Comparison of ENCODE assay signal across 1 cellular context in the genomic region with DNA sequence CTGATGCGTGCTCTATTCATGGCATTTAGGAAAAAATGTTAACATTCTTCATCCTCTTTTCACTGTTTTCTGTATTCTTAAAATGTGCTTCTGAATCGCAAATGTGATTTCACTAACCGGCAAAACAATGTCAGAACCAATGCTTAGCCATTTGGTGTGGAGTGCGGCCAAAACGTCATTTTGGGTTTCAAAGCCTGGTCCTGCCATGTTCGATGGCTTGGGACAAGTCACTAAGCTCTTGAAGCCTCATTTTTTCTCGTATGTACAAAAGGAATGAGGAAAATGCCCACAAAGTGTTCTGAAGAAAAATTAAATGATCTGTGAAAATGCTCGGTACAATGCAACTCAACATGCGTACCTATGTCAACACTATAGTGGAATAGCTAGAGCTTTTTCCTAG.
TF ChIP-seq lines count a peak whose summit lies in the region.

No MANE protein-coding gene starts in this region.

TF ChIP-seq in endothelial cell of umbilical vein, 7 proteins besides CTCF, POLR2A, EP300 and RAD21 (continued from another document):
- TF ChIP-seq, protein P1, sequence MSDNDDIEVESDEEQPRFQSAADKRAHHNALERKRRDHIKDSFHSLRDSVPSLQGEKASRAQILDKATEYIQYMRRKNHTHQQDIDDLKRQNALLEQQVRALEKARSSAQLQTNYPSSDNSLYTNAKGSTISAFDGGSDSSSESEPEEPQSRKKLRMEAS (IDR thresholded peaks at IDR 0.05; ENCODE audit: insufficient read depth, insufficient read length) = no peak
- no peak for TF ChIP-seq GATA2 (IDR thresholded peaks at IDR 0.05; ENCODE audit: insufficient read depth, insufficient read length, low read depth, low read length)
- TF ChIP-seq EZH2 (IDR thresholded peaks at IDR 0.05; ENCODE audit: borderline replicate concordance, low read depth, low read length, severe bottlenecking) = no peak
- TF ChIP-seq FOS (IDR thresholded peaks at IDR 0.05; ENCODE audit: borderline replicate concordance, insufficient read depth, low read length) = no peak
TF ChIP-seq in endothelial cell of umbilical vein: peak in this region for 0.
